Comparison of ENCODE assay signal across 7 cellular contexts in genomic region chr2:19306065-19306464, GRCh38. TPM values are rescaled to one million over a fixed set of nuclear protein-coding genes. Genes with fewer than 3 reads are reported as not detected.
DNase-seq lines count a peak whose midpoint lies in the region; ATAC-seq, FAIRE-seq and TF ChIP-seq lines count a peak whose summit lies in the region.
"Not testable (repeated sequence)": the region's sequence is repeated elsewhere in the genome, so short reads cannot be mapped to it uniquely, and the experiment has no call there.
"Had no signal": no experiment of that assay in that cellular context is flagged by ENCODE, and none has a peak within 500 bp of the region (broad histone marks: within the 10 kb centered on the region; RNA-seq: fewer than 3 reads in every experiment).

No MANE protein-coding gene starts in this region.

- peak overlapping the region; percentile 91 for H3K27ac Mint-ChIP-seq in Caco-2 (ENCODE audit: unreplicated experiment)
- not testable (repeated sequence) for H3K27ac Mint-ChIP-seq in H9
- H3K27ac Mint-ChIP-seq in endodermal cell: peak overlapping the region; percentile 70
- H3K27ac Mint-ChIP-seq in neural crest cell (ENCODE audit: unreplicated experiment): peak overlapping the region; percentile 12

- peak overlapping the region; percentile 69 for H2BK120ac ChIP-seq in H9 (ENCODE audit: low read depth, low read length, poor library complexity, severe bottlenecking)

- CTCF ChIA-PET in Caco-2 (lab: Charles Lee); PC-9 (lab: Charles Lee); HepG2 (lab: Yijun Ruan, JAX; ENCODE audit: low intra/inter-chr PET ratio, low total read pairs): not testable (repeated sequence)

- H3K23ac ChIP-seq in H9 (ENCODE audit: insufficient read length, low read depth, low read length): not testable (repeated sequence)

- POLR2A ChIA-PET in Caco-2 (lab: Charles Lee); PC-9 (lab: Charles Lee; ENCODE audit: unreplicated experiment); HepG2 (lab: Yijun Ruan, JAX): not testable (repeated sequence)

- not testable (repeated sequence) for H3K9ac ChIP-seq in H9 (ENCODE audit: extremely low read depth, insufficient read length, low read length); endodermal cell (ENCODE audit: extremely low read depth, low read length, poor library complexity, severe bottlenecking); HepG2 (ENCODE audit: insufficient read depth, low read depth, low read length)

- not testable (repeated sequence) for H2BK5ac ChIP-seq in H9 (ENCODE audit: insufficient read length, low read length)

- not testable (repeated sequence) for H3K27me3 Mint-ChIP-seq in Caco-2 (ENCODE audit: insufficient read depth, unreplicated experiment); H9 (ENCODE audit: low read depth); endodermal cell (ENCODE audit: insufficient read depth); neural crest cell (ENCODE audit: low read depth)

- H3K4me3 Mint-ChIP-seq in Caco-2 (ENCODE audit: unreplicated experiment): peak overlapping the region; percentile 88
- H3K4me3 Mint-ChIP-seq in H9: peak overlapping the region in 1 of 2 experiments; percentile 38; a peak in 1 of 5 replicates
- peak overlapping the region; percentile 44 for H3K4me3 Mint-ChIP-seq in endodermal cell
- H3K4me3 Mint-ChIP-seq in neural crest cell: not testable (repeated sequence)

- not testable (repeated sequence) for H4K8ac ChIP-seq in H9 (replicated peaks; ENCODE audit: insufficient read length, low read depth, low read length)

- TF ChIP-seq POLR2A in HepG2 (IDR thresholded peaks at IDR 0.05; ENCODE audit: insufficient read depth in 1 of 2, low read depth in 2 of 2, low read length in 2 of 2): not testable (repeated sequence)

- not testable (repeated sequence) for TF ChIP-seq EP300 in HepG2 (IDR thresholded peaks at IDR 0.05; ENCODE audit: low read depth in 2 of 2, low read length in 2 of 2); HepG2 (CRISPR knock-in tag; IDR thresholded peaks at IDR 0.05; ENCODE audit: borderline replicate concordance)

- H4K5ac ChIP-seq in H9 (ENCODE audit: insufficient read length, low read depth, low read length): not testable (repeated sequence)

- H3K36me3 Mint-ChIP-seq in Caco-2 (ENCODE audit: insufficient read depth, unreplicated experiment); endodermal cell (ENCODE audit: low read depth); neural crest cell (ENCODE audit: low read depth): not testable (repeated sequence)
- peaks cover 5 to 21% (median 9%) of the 10 kb centered on the region in 3 experiments; a peak in 5 of 7 replicates for H3K36me3 Mint-ChIP-seq in H9 (ENCODE audit: insufficient read depth in 1 of 3, low read depth in 3 of 3)

- not testable (repeated sequence) for H3K9me2 ChIP-seq in PC-9 (ENCODE audit: insufficient read depth)

- H3K9me3 ChIP-seq in Caco-2; H9 (ENCODE audit: control insufficient read depth, low read depth, low read length); endodermal cell (ENCODE audit: control insufficient read depth, low read length); HepG2 (ENCODE audit: low read length): not testable (repeated sequence)
- H3K9me3 ChIP-seq in PC-9 (ENCODE audit: insufficient read depth, low read depth): peaks cover 16% of the 10 kb centered on the region; the same call in 1 of the 2 replicates

- not testable (repeated sequence) for H3K23me2 ChIP-seq in H9 (ENCODE audit: insufficient read length, low read depth, low read length, poor library complexity, severe bottlenecking)

- H3K4me3 ChIP-seq in Caco-2 (ENCODE audit: low read depth, low read length): peak overlapping the region; percentile 28
- H3K4me3 ChIP-seq in PC-9: peak overlapping the region; percentile 62; the same call in 1 of the 2 replicates
- H3K4me3 ChIP-seq in endodermal cell (ENCODE audit: low read length); HepG2 (replicated peaks in 1 of 3; ENCODE audit: insufficient read depth in 1 of 3, low read depth in 2 of 3, low read length in 3 of 3): not testable (repeated sequence)

- not testable (repeated sequence) for H4K20me1 ChIP-seq in H9 (ENCODE audit: control insufficient read depth, insufficient read depth, insufficient read length); PC-9 (ENCODE audit: insufficient read depth); HepG2 (ENCODE audit: insufficient read depth, low read length)

- no CpG with 5 or more reads among the region's 18 CpGs for WGBS in H9 (ENCODE audit: extremely low coverage, insufficient read length, low lambda C conversion rate)
- WGBS in endodermal cell (ENCODE audit: insufficient coverage in 1 of 2, insufficient read length in 1 of 2), 2 experiments: 82 to 100% methylated on average over 2 to 15 of the region's 18 CpGs
- WGBS in HepG2 (ENCODE audit: low lambda C conversion rate): 79% methylated on average over 15 of the region's 18 CpGs

- not testable (repeated sequence) for H3K9me3 Mint-ChIP-seq in Caco-2 (ENCODE audit: unreplicated experiment); neural crest cell
- H3K9me3 Mint-ChIP-seq in H9 (peaks cover 5 to 20% of the 10 kb centered on the region in 2 experiments), endodermal cell (peaks cover 18% of the 10 kb centered on the region)

- H3K56ac ChIP-seq in H9 (ENCODE audit: insufficient read length, low read depth, low read length): not testable (repeated sequence)

- not testable (repeated sequence) for H3K79me2 ChIP-seq in H9 (ENCODE audit: insufficient read depth, low read length); PC-9 (ENCODE audit: low read depth); HepG2 (ENCODE audit: insufficient read depth, low read length)

- H3K27me3 ChIP-seq in Caco-2 (replicated peaks; ENCODE audit: control insufficient read depth, insufficient read depth, low read length); H9 (ENCODE audit: insufficient read depth, low read length); PC-9 (ENCODE audit: insufficient read depth, low read depth); endodermal cell (ENCODE audit: control insufficient read depth, insufficient read depth, low read length, poor library complexity, severe bottlenecking); HepG2 (ENCODE audit: control insufficient read depth in 1 of 2, insufficient read depth in 2 of 2, low read length in 2 of 2): not testable (repeated sequence)

- DNase-seq in Caco-2 (peak; percentile 60 to 67), PC-9 (peak in 1 of 2 experiments; percentile 34)
- DNase-seq in H9; endodermal cell; HepG2 (ENCODE audit: low spot score); neural crest cell (ENCODE audit: low read depth, low spot score): not testable (repeated sequence)

- H3F3A ChIP-seq in PC-9 (ENCODE audit: insufficient read depth, low read depth): not testable (repeated sequence)

- H2AK5ac ChIP-seq in H9 (ENCODE audit: insufficient read length, low read length): not testable (repeated sequence)

- H3T11ph ChIP-seq in H9 (ENCODE audit: low read length): not testable (repeated sequence)

- not testable (repeated sequence) for ATAC-seq in HepG2

- not testable (repeated sequence) for H3K27ac ChIP-seq in H9 (ENCODE audit: insufficient read length, low read depth, low read length); endodermal cell (ENCODE audit: low read depth, low read length); HepG2 (ENCODE audit: extremely low read length, insufficient read depth, low read length)
- H3K27ac ChIP-seq in PC-9: peak overlapping the region; percentile 54; the same call in 1 of the 2 replicates

- TF ChIP-seq RAD21 in HepG2 (CRISPR knock-in tag; IDR thresholded peaks at IDR 0.05): not testable (repeated sequence)

- not testable (repeated sequence) for H3K4ac ChIP-seq in H9 (ENCODE audit: low read depth, low read length)

- not testable (repeated sequence) for H4K91ac ChIP-seq in H9 (ENCODE audit: insufficient read length, low read depth, low read length)

- not testable (repeated sequence) for H3K4me1 ChIP-seq in Caco-2; H9 (ENCODE audit: insufficient read depth, low read length); endodermal cell (ENCODE audit: control insufficient read depth, insufficient read depth, low read length); HepG2 (ENCODE audit: insufficient read depth, low read length)
- H3K4me1 ChIP-seq in PC-9 (replicated peaks; ENCODE audit: insufficient read depth): peaks cover 16% of the 10 kb centered on the region

- intact Hi-C loops in Caco-2 (cut with micrococcal nuclease; ENCODE audit: unreplicated experiment); PC-9 (cut with micrococcal nuclease; ENCODE audit: unreplicated experiment); HepG2 (cut with micrococcal nuclease; ENCODE audit: unreplicated experiment): not testable (repeated sequence)

- H2BK20ac ChIP-seq in H9 (ENCODE audit: low read depth, low read length, poor library complexity, severe bottlenecking): not testable (repeated sequence)

- H2AFZ ChIP-seq in H9 (ENCODE audit: low read length); HepG2 (ENCODE audit: low read length): not testable (repeated sequence)
- peak overlapping the region; percentile 82; the same call in 1 of the 2 replicates for H2AFZ ChIP-seq in PC-9

- H3K79me1 ChIP-seq in H9 (ENCODE audit: insufficient read depth, low read depth, low read length, poor library complexity, severe bottlenecking): not testable (repeated sequence)

- TSS peak; percentile 37 for BruUV-seq in Caco-2 (replicated peaks; lab: Mats Ljungman, UMichigan)
- BruUV-seq in PC-9 (replicated peaks; lab: Mats Ljungman, UMichigan): TSS peak; percentile 47
- not testable (repeated sequence) for BruUV-seq in HepG2 (replicated peaks; lab: Mats Ljungman, UMichigan)

- not testable (repeated sequence) for H2BK15ac ChIP-seq in H9 (ENCODE audit: low read depth, low read length)

- H3K18ac ChIP-seq in H9 (ENCODE audit: insufficient read length, low read depth, low read length): not testable (repeated sequence)

- in situ Hi-C loops in HepG2 (cut with HindIII; ENCODE audit: extremely low pct_ligation_motif_present, low pct_unique_long_range_greater_than_20kb): not testable (repeated sequence)

- not testable (repeated sequence) for H3K4me2 ChIP-seq in H9 (ENCODE audit: insufficient read depth, insufficient read length, low read length); HepG2 (ENCODE audit: low read depth, low read length)
- H3K4me2 ChIP-seq in PC-9: peak overlapping the region; percentile 76

- not testable (repeated sequence) for H3K36me3 ChIP-seq in Caco-2 (ENCODE audit: control insufficient read depth, insufficient read depth, low read length); PC-9 (ENCODE audit: low read depth); endodermal cell (ENCODE audit: control insufficient read depth, insufficient read depth, low read length); HepG2 (replicated peaks in 1 of 2; ENCODE audit: control insufficient read depth in 1 of 2, insufficient read depth in 2 of 2, low read length in 2 of 2)

- not testable (repeated sequence) for H3K4me1 Mint-ChIP-seq in Caco-2 (ENCODE audit: low read depth, unreplicated experiment); neural crest cell
- H3K4me1 Mint-ChIP-seq in H9 (peaks cover 9 to 13% of the 10 kb centered on the region in 2 experiments), endodermal cell (peaks cover 13% of the 10 kb centered on the region)

- H3K14ac ChIP-seq in H9 (ENCODE audit: insufficient read depth, low read length): not testable (repeated sequence)

- FAIRE-seq in HepG2 (lab: Jason Lieb, UNC): not testable (repeated sequence)

- not testable (repeated sequence) for H2BK12ac ChIP-seq in H9 (ENCODE audit: insufficient read length, low read depth, low read length)

- TF ChIP-seq CTCF in Caco-2 (IDR thresholded peaks at IDR 0.05; ENCODE audit: insufficient read depth in 1 of 2, low read depth in 1 of 2, low read length in 1 of 2, severe bottlenecking in 1 of 2, unreplicated experiment in 1 of 2); H9 (conservative IDR thresholded peaks at IDR 0.05); PC-9 (conservative IDR thresholded peaks at IDR 0.05); endodermal cell (conservative IDR thresholded peaks at IDR 0.05); HepG2 (CRISPR knock-in tag; IDR thresholded peaks at IDR 0.05); neural crest cell (conservative IDR thresholded peaks at IDR 0.05): not testable (repeated sequence)

RNA-seq across cellular contexts. Expression of gene OSR1, which starts 52.4 kb away (rescaled TPM):
- total RNA-seq in Caco-2 (2022) (3.0 and 3.2 TPM in 2 replicates), H9 (2021) (0.24 and 0.35 TPM in 2 replicates), PC-9 (2021) (6.4 and 6.9 TPM in 2 replicates), endodermal cell (not detected), HepG2 (2016; rRNA removed; fragmentation: Illumina TruSeq; extraction: Trizol) (0.81 and 1.1 TPM in 2 replicates), neural crest cell (0.33 and 0.45 TPM in 2 replicates)
- polyA plus RNA-seq in endodermal cell (2013, experiment 1 of 2): 0.82 TPM
- polyA plus RNA-seq in endodermal cell (2013, experiment 2 of 2): 0.46 TPM
- total RNA-seq in HepG2 (2016; cell fraction: cytosol; rRNA removed; fragmentation: Illumina TruSeq; extraction: Trizol; ENCODE audit: low read depth): 0.44 and 0.81 TPM in 2 replicates
- total RNA-seq in HepG2 (2016; cell fraction: insoluble cytoplasmic fraction; rRNA removed; fragmentation: Illumina TruSeq; extraction: Trizol): 0.49 and 1.2 TPM in 2 replicates
- total RNA-seq in HepG2 (2016; cell fraction: membrane; rRNA removed; fragmentation: Illumina TruSeq; extraction: Trizol): 1.00 and 1.0 TPM in 2 replicates
- total RNA-seq in HepG2 (2016; cell fraction: nucleus; rRNA removed; fragmentation: Illumina TruSeq; extraction: Trizol): 0.90 and 1.1 TPM in 2 replicates
- 0.63 and 0.72 TPM in 2 replicates for polyA plus RNA-seq in HepG2 (2011; rRNA removed)
- 0.33 and 0.91 TPM in 2 replicates for polyA plus RNA-seq in HepG2 (2011; cell fraction: cytosol; rRNA removed)
- polyA plus RNA-seq in HepG2 (2011; cell fraction: nucleus; rRNA removed): 1.4 and 2.1 TPM in 2 replicates
- polyA plus RNA-seq in HepG2 (2012): 0.05 and 0.35 TPM in 2 replicates
- 0.26 and 0.32 TPM in 2 replicates for polyA plus RNA-seq in HepG2 (2016; cell fraction: cytosol; fragmentation: Illumina TruSeq; extraction: Trizol; ENCODE audit: low read depth)
- 1.1 and 1.3 TPM in 2 replicates for polyA plus RNA-seq in HepG2 (2016; cell fraction: insoluble cytoplasmic fraction; fragmentation: Illumina TruSeq; extraction: Trizol; ENCODE audit: low read depth)
- polyA plus RNA-seq in HepG2 (2016; cell fraction: membrane; fragmentation: Illumina TruSeq; extraction: Trizol; ENCODE audit: low read depth): 0.49 TPM in 2 replicates
- polyA plus RNA-seq in HepG2 (2016; cell fraction: nucleus; fragmentation: Illumina TruSeq; extraction: Trizol; ENCODE audit: insufficient read depth, low read depth): 1.7 and 2.3 TPM in 2 replicates
- 0.20 TPM in 1 of 2 replicates, not detected in the other for polyA minus RNA-seq in HepG2 (2011; rRNA and poly(A)+ RNA removed; ENCODE audit: low replicate concordance)
- 0.26 TPM in 1 of 2 replicates, not detected in the other for polyA minus RNA-seq in HepG2 (2011; cell fraction: cytosol; rRNA and poly(A)+ RNA removed)
- 0.39 and 0.75 TPM in 2 replicates for polyA minus RNA-seq in HepG2 (2011; cell fraction: nucleus; rRNA and poly(A)+ RNA removed)
- total RNA-seq: CD4-positive, alpha-beta T cell had no signal
